1 cellular context compared by ENCODE assay signal in genomic region chr1:150979007-150979722, GRCh38.
TF ChIP-seq lines count a peak whose summit lies in the region.

No MANE protein-coding gene starts in this region.

TF ChIP-seq in HepG2, 621 proteins besides CTCF, POLR2A, EP300 and RAD21 (continued from another document and continues in another):
- TF ChIP-seq ZNF513 (CRISPR knock-in tag; conservative IDR thresholded peaks at IDR 0.05) (no peak), ZNF331 (CRISPR knock-in tag; IDR thresholded peaks at IDR 0.05) (no peak), TAF1 (CRISPR knock-in tag; IDR thresholded peaks at IDR 0.05) (peak; percentile 38; the same call in 1 of the 2 replicates), CEBPB (IDR thresholded peaks at IDR 0.05; ENCODE audit: borderline replicate concordance, low read depth, low read length) (no peak), DMTF1 (CRISPR knock-in tag; IDR thresholded peaks at IDR 0.05) (no peak), ELF1 (CRISPR knock-in tag; IDR thresholded peaks at IDR 0.05) (0 out of 2 replicates have a peak, but pooled peaks have one; percentile 29), RFX5 (IDR thresholded peaks at IDR 0.05; ENCODE audit: low read depth, low read length) (no peak), TAF15 (IDR thresholded peaks at IDR 0.05; ENCODE audit: low read depth, low read length, poor library complexity, severe bottlenecking) (no peak), ZNF432 (CRISPR knock-in tag; IDR thresholded peaks at IDR 0.05; ENCODE audit: borderline replicate concordance) (no peak), MTERF4 (CRISPR knock-in tag; IDR thresholded peaks at IDR 0.05) (no peak), ZNF773 (CRISPR knock-in tag; IDR thresholded peaks at IDR 0.05; ENCODE audit: borderline replicate concordance) (no peak), FOXK2 (IDR thresholded peaks at IDR 0.05) (no peak), DRAP1 (CRISPR knock-in tag; IDR thresholded peaks at IDR 0.05) (0 out of 2 replicates have a peak, but pooled peaks have one; percentile 11), ZHX1 (CRISPR knock-in tag; IDR thresholded peaks at IDR 0.05; ENCODE audit: low read depth) (no peak), SP2 (CRISPR knock-in tag; IDR thresholded peaks at IDR 0.05) (no peak), NFIC (IDR thresholded peaks at IDR 0.05; ENCODE audit: low read length) (no peak), ZFP90 (CRISPR knock-in tag; IDR thresholded peaks at IDR 0.05; ENCODE audit: borderline replicate concordance) (no peak), ZNF749 (CRISPR knock-in tag; IDR thresholded peaks at IDR 0.05; ENCODE audit: borderline replicate concordance) (no peak), MAFK (conservative IDR thresholded peaks at IDR 0.05 in 1 of 2, IDR thresholded peaks at IDR 0.05 in 1 of 2; ENCODE audit: low read length in 2 of 2) (no peak), SNAPC2 (CRISPR knock-in tag; IDR thresholded peaks at IDR 0.05) (no peak), MXD3 (CRISPR knock-in tag; IDR thresholded peaks at IDR 0.05) (peak; percentile 60; the same call in 1 of the 2 replicates), MLLT10 (CRISPR knock-in tag; IDR thresholded peaks at IDR 0.05) (no peak), CENPT (CRISPR knock-in tag; IDR thresholded peaks at IDR 0.05; ENCODE audit: low read depth) (no peak), BATF2 (CRISPR knock-in tag; IDR thresholded peaks at IDR 0.05) (no peak), CEBPG (CRISPR knock-in tag; IDR thresholded peaks at IDR 0.05) (0 out of 2 replicates have a peak, but pooled peaks have one; percentile 22), FOSL2 (CRISPR knock-in tag; IDR thresholded peaks at IDR 0.05) (peak; percentile 36; the same call in 1 of the 2 replicates), POGZ (CRISPR knock-in tag; IDR thresholded peaks at IDR 0.05) (no peak; the same call in 1 of the 2 replicates), U2AF2 (IDR thresholded peaks at IDR 0.05; ENCODE audit: low read depth, low read length) (no peak), AHR (CRISPR knock-in tag; IDR thresholded peaks at IDR 0.05) (no peak), RFX3 (CRISPR knock-in tag; IDR thresholded peaks at IDR 0.05) (no peak), MNT (IDR thresholded peaks at IDR 0.05) (no peak), ZNF3 (CRISPR knock-in tag; IDR thresholded peaks at IDR 0.05) (no peak), RBM39 (IDR thresholded peaks at IDR 0.05; ENCODE audit: low read depth, low read length, poor library complexity, severe bottlenecking) (peak; percentile 40), ZNF879 (CRISPR knock-in tag; IDR thresholded peaks at IDR 0.05) (no peak), SALL2 (CRISPR knock-in tag; IDR thresholded peaks at IDR 0.05) (no peak), PRMT3 (CRISPR knock-in tag; IDR thresholded peaks at IDR 0.05; ENCODE audit: borderline replicate concordance, low read depth) (no peak), ZEB1 (IDR thresholded peaks at IDR 0.05; ENCODE audit: insufficient replicate concordance, low read depth) (peak; percentile 64), ZNF788 (CRISPR knock-in tag; IDR thresholded peaks at IDR 0.05; ENCODE audit: borderline replicate concordance) (no peak), ASH2L (IDR thresholded peaks at IDR 0.05; ENCODE audit: insufficient read length, low read depth, low read length) (peak; percentile 42), TBL1XR1 (IDR thresholded peaks at IDR 0.05; ENCODE audit: borderline replicate concordance, low read length, partially characterized antibody) (no peak), BCL3 (CRISPR knock-in tag; IDR thresholded peaks at IDR 0.05) (0 out of 2 replicates have a peak, but pooled peaks have one; percentile 28), ZNF557 (CRISPR knock-in tag; IDR thresholded peaks at IDR 0.05) (no peak), FOXA1 (IDR thresholded peaks at IDR 0.05) (no peak), FOXA1 (CRISPR knock-in tag; IDR thresholded peaks at IDR 0.05) (peak; percentile 43; the same call in 1 of the 2 replicates), PRDM15 (CRISPR knock-in tag; IDR thresholded peaks at IDR 0.05) (no peak), ZNF280D (CRISPR knock-in tag; IDR thresholded peaks at IDR 0.05) (peak; percentile 48; the same call in 1 of the 2 replicates), MTF1 (CRISPR knock-in tag; IDR thresholded peaks at IDR 0.05) (no peak)
